Comparison of ENCODE assay signal across 1 cellular context in genomic region chr14:35351897-35352273, GRCh38.
TF ChIP-seq lines count a peak whose summit lies in the region.

No MANE protein-coding gene starts in this region.

TF ChIP-seq in K562, 482 proteins besides CTCF, POLR2A, EP300 and RAD21:
- TF ChIP-seq RERE (CRISPR knock-in tag; IDR thresholded peaks at IDR 0.05; ENCODE audit: borderline replicate concordance) (no peak), ZNF780A (CRISPR knock-in tag; IDR thresholded peaks at IDR 0.05) (no peak), NONO (IDR thresholded peaks at IDR 0.05; ENCODE audit: low read depth in 2 of 2, low read length in 1 of 2) (no peak), PATZ1 (CRISPR knock-in tag; IDR thresholded peaks at IDR 0.05; ENCODE audit: borderline replicate concordance) (no peak), ILF3 (IDR thresholded peaks at IDR 0.05; ENCODE audit: borderline replicate concordance) (no peak), ZNF282 (CRISPR knock-in tag; IDR thresholded peaks at IDR 0.05) (no peak), PBX2 (CRISPR knock-in tag; IDR thresholded peaks at IDR 0.05; ENCODE audit: low read depth) (no peak), PBX2 (tag; conservative IDR thresholded peaks at IDR 0.05; ENCODE audit: low read depth) (no peak), ARID2 (IDR thresholded peaks at IDR 0.05) (no peak), E4F1 (CRISPR knock-in tag; IDR thresholded peaks at IDR 0.05; ENCODE audit: borderline replicate concordance) (no peak)
